ENCODE assay signal across 8 cellular contexts in the genomic region with DNA sequence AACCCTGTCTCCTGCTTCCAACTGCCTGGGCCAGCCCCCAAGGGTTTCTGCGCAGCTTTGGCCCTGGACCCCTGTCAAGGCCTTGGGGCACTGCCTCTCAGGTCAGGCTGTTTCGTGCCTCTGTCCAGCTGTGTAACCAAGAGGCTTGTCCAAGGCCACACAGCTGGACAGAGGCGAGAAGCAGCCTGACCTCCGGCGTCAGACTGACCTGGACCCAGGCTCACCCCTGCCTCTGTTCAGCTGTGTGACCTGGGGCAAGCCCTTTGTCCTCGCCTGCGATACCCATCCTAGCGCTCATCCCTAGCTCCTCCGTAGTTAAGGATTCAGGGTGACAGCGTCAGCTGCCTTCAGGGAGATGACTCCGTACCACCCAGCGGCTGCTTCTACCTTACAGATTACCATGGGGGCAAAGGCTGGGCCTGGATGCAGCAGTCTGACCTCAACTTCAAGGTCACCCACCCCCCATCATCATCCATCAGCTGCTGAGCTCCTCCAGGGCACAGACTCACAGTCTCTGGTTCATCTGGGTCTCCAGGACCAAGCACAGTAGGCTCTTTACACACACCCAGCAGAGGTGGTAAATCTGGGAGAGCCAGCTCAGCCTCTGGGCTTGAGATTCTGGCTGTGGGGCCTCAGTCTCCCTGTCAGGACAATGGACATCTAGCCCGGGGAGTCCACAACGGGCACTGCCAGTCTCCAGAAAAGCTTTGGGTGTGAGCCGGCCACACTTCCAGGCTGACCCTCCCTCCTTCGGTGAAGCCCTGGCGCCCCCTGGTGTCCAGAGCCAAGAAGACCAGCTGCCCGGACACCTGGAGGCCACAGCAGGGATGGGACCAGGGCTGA. TPM values are rescaled to one million over a fixed set of nuclear protein-coding genes. Genes with fewer than 3 reads are reported as not detected.
A peak's percentile ranks its signal among the peaks of the same experiment; 100 is the strongest.
DNase-seq lines count a peak whose midpoint lies in the region; ATAC-seq and TF ChIP-seq lines count a peak whose summit lies in the region.

No MANE protein-coding gene starts in this region.

- no peaks in the 10 kb centered on the region for H3K27me3 ChIP-seq in adipocyte (replicated peaks; ENCODE audit: control insufficient read depth, insufficient read depth, low read length)
- no peaks in the 10 kb centered on the region for H3K27me3 ChIP-seq in left ventricle myocardium inferior (ENCODE audit: low read depth)

- ATAC-seq in GM19324 (IDR thresholded peaks at IDR 0.05; ENCODE audit: low FRiP score, unreplicated experiment) (peak; percentile 46), GM19463 (IDR thresholded peaks at IDR 0.05; ENCODE audit: unreplicated experiment) (no peak)

- TF ChIP-seq CTCF in left ventricle myocardium inferior (IDR thresholded peaks at IDR 0.05; ENCODE audit: borderline replicate concordance) (peak; percentile 93), retinal pigment epithelial cell (conservative IDR thresholded peaks at IDR 0.05; ENCODE audit: low read depth, low read length) (peak; percentile 88)

- peaks cover 16% of the 10 kb centered on the region for H3K4me1 ChIP-seq in adipocyte (ENCODE audit: control insufficient read depth, insufficient read depth, low read length)
- H3K4me1 ChIP-seq in left ventricle myocardium inferior, result peaks cover 86% of the 10 kb centered on the region

- H3K4me3 ChIP-seq in adipocyte (ENCODE audit: low read length) (no peak overlapping the region), left ventricle myocardium inferior (no peak overlapping the region), retinal pigment epithelial cell (ENCODE audit: low read length) (no peak overlapping the region)

- peak overlapping the region; percentile 74 for H3K9ac ChIP-seq in adipocyte (ENCODE audit: low read length)

- DNase-seq in AML-193 (lab: John Stamatoyannopoulos, UW), result peak; percentile 80 to 83
- DNase-seq in NCI-H1092 (lab: John Stamatoyannopoulos, UW), result peak; percentile 79
- peak; percentile 60 to 73 (median 67) for DNase-seq in T-helper 1 cell
- DNase-seq in adipocyte (ENCODE audit: low read depth), result peak; percentile 93
- DNase-seq in left ventricle myocardium inferior, result peak; percentile 89
- DNase-seq in retinal pigment epithelial cell (ENCODE audit: low read depth), result peak; percentile 21

- intact Hi-C loops in left ventricle myocardium inferior (cut with micrococcal nuclease), result loop anchor here (5.0 kb wide), 1 partner anchor 77 kb away; no protein-coding TSS in a partner anchor

- peak overlapping the region; percentile 97 for H3K27ac ChIP-seq in left ventricle myocardium inferior (replicated peaks)

- H3K9me3 ChIP-seq in adipocyte (ENCODE audit: control insufficient read depth, low read length) (no peaks in the 10 kb centered on the region), left ventricle myocardium inferior (replicated peaks) (no peaks in the 10 kb centered on the region)

- H3K36me3 ChIP-seq in adipocyte (ENCODE audit: control insufficient read depth, insufficient read depth, low read length, severe bottlenecking) (peaks cover 57% of the 10 kb centered on the region), left ventricle myocardium inferior (peaks cover 56% of the 10 kb centered on the region)

RNA-seq across cellular contexts. Expression of gene AK1, which starts 7.9 kb away (rescaled TPM):
- 844 TPM for total RNA-seq in left ventricle myocardium inferior

RNA-seq across cellular contexts. Expression of gene ENG, which starts 15.1 kb away (rescaled TPM):
- total RNA-seq in left ventricle myocardium inferior, result 139 TPM

RNA-seq across cellular contexts. Expression of gene ST6GALNAC6, which starts 29.9 kb away (rescaled TPM):
- total RNA-seq in left ventricle myocardium inferior, result 48.4 TPM

RNA-seq across cellular contexts. Expression of gene ST6GALNAC4, which starts 47.3 kb away (rescaled TPM):
- total RNA-seq in left ventricle myocardium inferior, result 31.3 TPM

Comparison
In these comparisons a context has a peak if more than half of its experiments do, and no peak if none do; other contexts are left out.
1. DNase-seq: peak in every context shown above with its lines; median percentile 93 in adipocyte; 89 in left ventricle myocardium inferior; 82 in AML-193; 79 in NCI-H1092; 67 in T-helper 1 cell; 21 in retinal pigment epithelial cell.